ENCODE assay signal across 16 cellular contexts in genomic region chr1:167924553-167925223, GRCh38. TPM values are rescaled to one million over a fixed set of nuclear protein-coding genes. Genes with fewer than 3 reads are reported as not detected.
DNase-seq lines count a peak whose midpoint lies in the region; ATAC-seq, FAIRE-seq and TF ChIP-seq lines count a peak whose summit lies in the region.
"Had no signal": no experiment of that assay in that cellular context is flagged by ENCODE, and none has a peak within 500 bp of the region (broad histone marks: within the 10 kb centered on the region; RNA-seq: fewer than 3 reads in every experiment).

No MANE protein-coding gene starts in this region.

- no peak overlapping the region for H4K5ac ChIP-seq in IMR-90 (ENCODE audit: low read depth, low read length)
- no peak overlapping the region for H4K5ac ChIP-seq in mesendoderm (ENCODE audit: low read length)

- POLR2A ChIA-PET in CD8-positive, alpha-beta memory T cell (lab: Charles Lee), result no interaction called here
- POLR2A ChIA-PET in IMR-90 (lab: Charles Lee; ENCODE audit: unreplicated experiment), result interaction anchor here (0.6 kb wide), 1 partner anchor 10 kb away, joined by 3 read pairs; no protein-coding TSS in a partner anchor

- TF ChIP-seq CTCF in IMR-90 (conservative IDR thresholded peaks at IDR 0.05; ENCODE audit: low read depth, low read length) (no peak), psoas muscle (IDR thresholded peaks at IDR 0.05) (no peak), neural progenitor cell (IDR thresholded peaks at IDR 0.05) (no peak)

- 100% methylated on average over 1 of the region's 2 CpGs; no CpG with 5 or more reads in 1 of the 2 experiments for WGBS in IMR-90 (ENCODE audit: extremely low coverage in 2 of 2, insufficient read length in 1 of 2), 2 experiments
- WGBS in psoas muscle, 3 donors, result 81 to 90% (median 81%) methylated on average over 2 of the region's 2 CpGs
- WGBS in mesendoderm (ENCODE audit: extremely low coverage, insufficient coverage, low lambda C conversion rate), result 100% methylated on average over 1 of the region's 2 CpGs

- H3K9me1 ChIP-seq in IMR-90 (ENCODE audit: insufficient read depth, low read length), result no peaks in the 10 kb centered on the region

- no peaks in the 10 kb centered on the region for H4K20me1 ChIP-seq in IMR-90 (ENCODE audit: insufficient read depth, low read length)
- no peaks in the 10 kb centered on the region for H4K20me1 ChIP-seq in neural progenitor cell (ENCODE audit: low read depth)
- H4K20me1 ChIP-seq: BLaER1 treated with 17β-estradiol and CSF1 and Interleukin-3, amounts not matched to agents 10 nM and 100 nM had no signal

- H3K36me3 ChIP-seq in CD8-positive, alpha-beta memory T cell (ENCODE audit: insufficient read depth, low read length), result no peaks in the 10 kb centered on the region
- H3K36me3 ChIP-seq in IMR-90 (ENCODE audit: control insufficient read depth, insufficient read depth, low read length), result no peaks in the 10 kb centered on the region
- peaks cover 0 to 9% of the 10 kb centered on the region in 2 donors for H3K36me3 ChIP-seq in psoas muscle (ENCODE audit: insufficient read depth in 1 of 2, low read depth in 1 of 2)
- no peaks in the 10 kb centered on the region for H3K36me3 ChIP-seq in neural progenitor cell
- H3K36me3 ChIP-seq in mesendoderm (ENCODE audit: control insufficient read depth, insufficient read depth, low read length), result no peaks in the 10 kb centered on the region

- in situ Hi-C loops in IMR-90 (cut with MboI; ENCODE audit: low sequenced_read_pairs), result no loop called here

- CTCF ChIA-PET in CD8-positive, alpha-beta memory T cell (lab: Charles Lee), result no interaction called here
- CTCF ChIA-PET in IMR-90 (lab: Yijun Ruan, JAX), result no interaction called here

- H3K27ac ChIP-seq in CD8-positive, alpha-beta memory T cell (ENCODE audit: low read depth, low read length), result peak overlapping the region; percentile 17
- H3K27ac ChIP-seq in IMR-90 (ENCODE audit: insufficient read depth, low read length) (no peak overlapping the region), psoas muscle (peak overlapping the region; percentile 83), neural progenitor cell (no peak overlapping the region), mesendoderm (ENCODE audit: low read depth, low read length) (no peak overlapping the region)
- H3K27ac ChIP-seq: BLaER1 treated with 17β-estradiol and CSF1 and Interleukin-3, amounts not matched to agents 10 nM and 100 nM had no signal

- H3K4me1 Mint-ChIP-seq in CD8-positive, alpha-beta memory T cell, result peaks cover 11 to 29% (median 24%) of the 10 kb centered on the region in 3 donors
- peaks cover 2% of the 10 kb centered on the region for H3K4me1 Mint-ChIP-seq in neural progenitor cell

- DNase-seq in CD8-positive, alpha-beta memory T cell, result no peak
- DNase-seq in IMR-90 (no peak), OCI-M1 (lab: John Stamatoyannopoulos, UW) (peak; percentile 75), psoas muscle (no peak), neural progenitor cell (ENCODE audit: low spot score) (no peak), GM19239 (ENCODE audit: insufficient read length, low spot score) (no peak), mesendoderm (no peak)
- DNase-seq: AML-193; CD4-positive, alpha-beta T cell; DMS153; DMS79 treated with DMSO at 0.1 percent for 48 hours; GDM1 had no signal

- H3K9me3 ChIP-seq in CD8-positive, alpha-beta memory T cell (ENCODE audit: low read length), result no peaks in the 10 kb centered on the region
- H3K9me3 ChIP-seq in IMR-90 (ENCODE audit: control insufficient read depth, insufficient read depth, low read length) (no peaks in the 10 kb centered on the region), psoas muscle (no peaks in the 10 kb centered on the region), neural progenitor cell (ENCODE audit: low read depth) (no peaks in the 10 kb centered on the region)
- H3K9me3 ChIP-seq: BLaER1 treated with 17β-estradiol and CSF1 and Interleukin-3, amounts not matched to agents 10 nM and 100 nM had no signal

- H3F3A ChIP-seq in neural progenitor cell (ENCODE audit: low read depth), result peaks cover 11% of the 10 kb centered on the region

- TF ChIP-seq RAD21 in IMR-90 (IDR thresholded peaks at IDR 0.05; ENCODE audit: low read length), result no peak

- no peak overlapping the region for H3K4ac ChIP-seq in IMR-90 (ENCODE audit: low read depth, low read length)
- no peak overlapping the region for H3K4ac ChIP-seq in mesendoderm (ENCODE audit: low read depth, low read length)

- no peaks in the 10 kb centered on the region for H3K9me3 Mint-ChIP-seq in CD8-positive, alpha-beta memory T cell
- H3K9me3 Mint-ChIP-seq in neural progenitor cell, result no peaks in the 10 kb centered on the region
- H3K9me3 Mint-ChIP-seq: CD4-positive, alpha-beta T cell had no signal

- no peaks in the 10 kb centered on the region for H3K4me1 ChIP-seq in CD8-positive, alpha-beta memory T cell (ENCODE audit: insufficient read depth, low read length)
- H3K4me1 ChIP-seq in IMR-90 (ENCODE audit: control insufficient read depth, insufficient read depth, low read length) (peaks cover 2% of the 10 kb centered on the region), psoas muscle (peaks cover 65% of the 10 kb centered on the region), neural progenitor cell (peaks cover 12% of the 10 kb centered on the region), mesendoderm (ENCODE audit: control insufficient read depth, low read depth, low read length) (peaks cover 2% of the 10 kb centered on the region)

- no peak overlapping the region for H2AK9ac ChIP-seq in IMR-90 (replicated peaks; ENCODE audit: low read depth, low read length, poor library complexity)

- H4K91ac ChIP-seq in IMR-90 (ENCODE audit: insufficient read depth, low read depth, low read length), result no peak overlapping the region

- H2BK5ac ChIP-seq in IMR-90 (ENCODE audit: low read depth, low read length, poor library complexity, severe bottlenecking) (no peak overlapping the region), mesendoderm (ENCODE audit: low read length) (no peak overlapping the region)

- no peak overlapping the region for H3K4me3 ChIP-seq in CD8-positive, alpha-beta memory T cell (ENCODE audit: low read length)
- no peak overlapping the region for H3K4me3 ChIP-seq in IMR-90 (ENCODE audit: insufficient read depth, low read depth, low read length)
- no peak overlapping the region for H3K4me3 ChIP-seq in psoas muscle
- H3K4me3 ChIP-seq in neural progenitor cell, result no peak overlapping the region
- no peak overlapping the region for H3K4me3 ChIP-seq in mesendoderm (ENCODE audit: low read length)
- H3K4me3 ChIP-seq: BLaER1 treated with 17β-estradiol and CSF1 and Interleukin-3, amounts not matched to agents 10 nM and 100 nM had no signal

- H3K79me1 ChIP-seq in IMR-90 (ENCODE audit: low read depth in 1 of 2, low read length in 2 of 2), result peaks cover 5 to 29% of the 10 kb centered on the region in 2 experiments; a peak in 3 of 4 replicates
- no peaks in the 10 kb centered on the region for H3K79me1 ChIP-seq in mesendoderm (ENCODE audit: low read length)

- H3K79me2 ChIP-seq in neural progenitor cell (ENCODE audit: low read depth), result peaks cover 10% of the 10 kb centered on the region
- no peaks in the 10 kb centered on the region for H3K79me2 ChIP-seq in mesendoderm (ENCODE audit: control insufficient read depth, insufficient read depth, low read length)

- H3K56ac ChIP-seq in IMR-90 (ENCODE audit: extremely low read depth, insufficient read depth, low read length) (no peak overlapping the region), mesendoderm (ENCODE audit: low read length) (no peak overlapping the region)

- H2AFZ ChIP-seq in IMR-90 (replicated peaks; ENCODE audit: low read length, poor library complexity) (no peak overlapping the region), neural progenitor cell (replicated peaks) (no peak overlapping the region)

- H3K23ac ChIP-seq in IMR-90 (ENCODE audit: low read depth, low read length), result no peak overlapping the region
- H3K23ac ChIP-seq in mesendoderm (ENCODE audit: low read length), result no peak overlapping the region

- no peak overlapping the region for H3K27ac Mint-ChIP-seq in CD8-positive, alpha-beta memory T cell
- H3K27ac Mint-ChIP-seq in neural progenitor cell, result no peak overlapping the region
- H3K27ac Mint-ChIP-seq: CD4-positive, alpha-beta T cell had no signal

- BruUV-seq in IMR-90 (replicated peaks; lab: Mats Ljungman, UMichigan), result no TSS peak

- H3K27me3 Mint-ChIP-seq in CD8-positive, alpha-beta memory T cell, result no peaks in the 10 kb centered on the region
- H3K27me3 Mint-ChIP-seq in neural progenitor cell (ENCODE audit: insufficient read depth, low read depth), result no peaks in the 10 kb centered on the region
- H3K27me3 Mint-ChIP-seq: CD4-positive, alpha-beta T cell had no signal

- H4K8ac ChIP-seq in IMR-90 (ENCODE audit: low read depth in 2 of 2, low read length in 2 of 2), result no peak overlapping the region
- no peak overlapping the region for H4K8ac ChIP-seq in mesendoderm (ENCODE audit: low read depth, low read length)

- intact Hi-C loops in IMR-90 (cut with micrococcal nuclease), result no loop called here
- intact Hi-C loops in psoas muscle (cut with DNase I), result loop anchor here in 1 of 2 donors (5.0 kb wide), 1 partner anchor 102 kb away; no protein-coding TSS in a partner anchor

- H3K9ac ChIP-seq in IMR-90 (ENCODE audit: low read depth, low read length) (no peak overlapping the region), neural progenitor cell (no peak overlapping the region), mesendoderm (ENCODE audit: low read length) (no peak overlapping the region)
- H3K9ac ChIP-seq: BLaER1 treated with 17β-estradiol and CSF1 and Interleukin-3, amounts not matched to agents 10 nM and 100 nM had no signal

- dilution Hi-C loops in IMR-90 (cut with HindIII; ENCODE audit: low sequenced_read_pairs, unreplicated experiment), result no loop called here

- H2BK15ac ChIP-seq in IMR-90 (ENCODE audit: low read depth, low read length), result no peak overlapping the region
- H2BK15ac ChIP-seq in mesendoderm (replicated peaks; ENCODE audit: low read depth), result no peak overlapping the region

- ATAC-seq in IMR-90 (ENCODE audit: low read depth) (no peak), psoas muscle (no peak)
- ATAC-seq: HCT116 had no signal

- no peak overlapping the region for H3K4me2 ChIP-seq in IMR-90 (ENCODE audit: low read depth, low read length)
- H3K4me2 ChIP-seq in neural progenitor cell, result no peak overlapping the region
- H3K4me2 ChIP-seq in mesendoderm (ENCODE audit: low read length), result no peak overlapping the region
- H3K4me2 ChIP-seq: BLaER1 treated with 17β-estradiol and CSF1 and Interleukin-3, amounts not matched to agents 10 nM and 100 nM had no signal

- H2BK20ac ChIP-seq in IMR-90 (ENCODE audit: low read depth, low read length), result no peak overlapping the region

- no peak overlapping the region for H3K14ac ChIP-seq in IMR-90 (replicated peaks; ENCODE audit: low read depth, low read length)

- FAIRE-seq in GM19239 (lab: Jason Lieb, UNC), result no peak
- FAIRE-seq: GM12892 had no signal

- H2AK5ac ChIP-seq in IMR-90 (ENCODE audit: low read depth, low read length), result no peak overlapping the region
- H2AK5ac ChIP-seq in mesendoderm (ENCODE audit: low read length), result no peak overlapping the region

- no peak overlapping the region for H3K4me3 Mint-ChIP-seq in CD8-positive, alpha-beta memory T cell
- no peak overlapping the region for H3K4me3 Mint-ChIP-seq in neural progenitor cell
- H3K4me3 Mint-ChIP-seq: CD4-positive, alpha-beta T cell had no signal

- H2BK120ac ChIP-seq in IMR-90 (ENCODE audit: low read depth, low read length) (no peak overlapping the region), mesendoderm (ENCODE audit: low read depth, low read length) (no peak overlapping the region)

- H3K18ac ChIP-seq in IMR-90 (ENCODE audit: low read depth, low read length) (no peak overlapping the region), mesendoderm (ENCODE audit: low read length) (no peak overlapping the region)

- TF ChIP-seq POLR2A in IMR-90 (IDR thresholded peaks at IDR 0.05; ENCODE audit: low read depth, low read length), result no peak

- H3K36me3 Mint-ChIP-seq in CD8-positive, alpha-beta memory T cell, result peaks cover 0 to 23% (median 12%) of the 10 kb centered on the region in 3 donors
- no peaks in the 10 kb centered on the region for H3K36me3 Mint-ChIP-seq in neural progenitor cell

- no peaks in the 10 kb centered on the region for H3K27me3 ChIP-seq in CD8-positive, alpha-beta memory T cell (ENCODE audit: insufficient read depth, low read length, poor library complexity, severe bottlenecking)
- H3K27me3 ChIP-seq in IMR-90 (ENCODE audit: control insufficient read depth, insufficient read depth, low read length) (no peaks in the 10 kb centered on the region), psoas muscle (ENCODE audit: insufficient read depth in 3 of 3, low read length in 2 of 3) (no peaks in the 10 kb centered on the region), neural progenitor cell (no peaks in the 10 kb centered on the region), mesendoderm (ENCODE audit: insufficient read depth, low read length, poor library complexity) (no peaks in the 10 kb centered on the region)
- H3K27me3 ChIP-seq: BLaER1 treated with 17β-estradiol and CSF1 and Interleukin-3, amounts not matched to agents 10 nM and 100 nM had no signal

RNA-seq across cellular contexts. Expression of gene ADCY10, which starts 10.8 kb away (rescaled TPM):
- total RNA-seq in CD8-positive, alpha-beta memory T cell, result under 1 TPM in 1 of 2 experiments, not detected in 1; 0.09 TPM
- not detected for polyA plus RNA-seq in CD8-positive, alpha-beta memory T cell
- under 0.01 TPM in 2 replicates for total RNA-seq in IMR-90 (2012; rRNA removed)
- 0.03 and 0.19 TPM in 2 replicates for polyA plus RNA-seq in IMR-90 (2012; rRNA removed)
- polyA plus RNA-seq in IMR-90 (2012; cell fraction: cytosol; rRNA removed), result 0.03 TPM in 1 of 2 replicates, not detected in the other
- 0.07 and 0.21 TPM in 2 replicates for polyA plus RNA-seq in IMR-90 (2012; cell fraction: nucleus; rRNA removed; ENCODE audit: low replicate concordance)
- under 1 TPM; 0.17 to 0.54 (median 0.20) TPM for total RNA-seq in psoas muscle
- polyA plus RNA-seq in psoas muscle, result under 1 TPM; 0.01 to 0.10 (median 0.09) TPM
- not detected in 2 replicates for total RNA-seq in neural progenitor cell (ENCODE audit: low replicate concordance)
- 0.18 TPM for polyA plus RNA-seq in mesendoderm (2013, experiment 1 of 2)
- 0.14 TPM for polyA plus RNA-seq in mesendoderm (2013, experiment 2 of 2)
- total RNA-seq: HT-29 had no signal

RNA-seq across cellular contexts. Expression of gene DCAF6, which starts 11.8 kb away (rescaled TPM):
- 10 to 100 TPM; 24.8 to 24.9 TPM for total RNA-seq in CD8-positive, alpha-beta memory T cell
- polyA plus RNA-seq in CD8-positive, alpha-beta memory T cell, result 15.4 TPM
- total RNA-seq in IMR-90 (2012; rRNA removed) (74.7 and 88.7 TPM in 2 replicates), psoas muscle (100 to 1,000 TPM; 259 to 396 (median 327) TPM), neural progenitor cell (ENCODE audit: low replicate concordance) (18.6 and 28.6 TPM in 2 replicates)
- polyA plus RNA-seq in IMR-90 (2012; rRNA removed) (50.1 and 60.4 TPM in 2 replicates), psoas muscle (100 to 1,000 TPM in 2 of 3 donors, 10 to 100 TPM in 1; 71.0 to 369 (median 240) TPM)
- 12.7 and 40.0 TPM in 2 replicates for polyA plus RNA-seq in IMR-90 (2012; cell fraction: cytosol; rRNA removed)
- 6.0 and 46.7 TPM in 2 replicates for polyA plus RNA-seq in IMR-90 (2012; cell fraction: nucleus; rRNA removed; ENCODE audit: low replicate concordance)
- 10.7 TPM for polyA plus RNA-seq in mesendoderm (2013, experiment 1 of 2)
- polyA plus RNA-seq in mesendoderm (2013, experiment 2 of 2), result 11.6 TPM

RNA-seq across cellular contexts. Expression of gene MPC2, which starts 12.2 kb away (rescaled TPM):
- total RNA-seq in CD8-positive, alpha-beta memory T cell, result 10 to 100 TPM; 56.1 to 57.0 TPM
- polyA plus RNA-seq in CD8-positive, alpha-beta memory T cell, result 92.4 TPM
- 35.0 and 56.7 TPM in 2 replicates for total RNA-seq in IMR-90 (2012; rRNA removed)
- polyA plus RNA-seq in IMR-90 (2012; rRNA removed), result 40.9 and 42.9 TPM in 2 replicates
- polyA plus RNA-seq in IMR-90 (2012; cell fraction: cytosol; rRNA removed), result 25.6 and 27.4 TPM in 2 replicates
- polyA plus RNA-seq in IMR-90 (2012; cell fraction: nucleus; rRNA removed; ENCODE audit: low replicate concordance), result 7.5 and 13.7 TPM in 2 replicates
- total RNA-seq in psoas muscle, result 100 to 1,000 TPM; 112 to 207 (median 181) TPM
- 100 to 1,000 TPM in 2 of 3 donors, 10 to 100 TPM in 1; 94.0 to 153 (median 122) TPM for polyA plus RNA-seq in psoas muscle
- 33.6 and 56.8 TPM in 2 replicates for total RNA-seq in neural progenitor cell (ENCODE audit: low replicate concordance)
- polyA plus RNA-seq in mesendoderm (2013, experiment 1 of 2), result 40.0 TPM
- 40.0 TPM for polyA plus RNA-seq in mesendoderm (2013, experiment 2 of 2)

Comparison
In these comparisons a context has a peak if more than half of its experiments do, and no peak if none do; other contexts are left out.
1. H3K27ac ChIP-seq: peak in CD8-positive, alpha-beta memory T cell (single experiment) and psoas muscle (single experiment); none in IMR-90 (single experiment), neural progenitor cell (single experiment) and mesendoderm (single experiment).